Comparison of ENCODE assay signal across 8 cellular contexts in genomic region chr13:36998624-36999041, GRCh38. TPM values are rescaled to one million over a fixed set of nuclear protein-coding genes. Genes with fewer than 3 reads are reported as not detected.
DNase-seq lines count a peak whose midpoint lies in the region; ATAC-seq and TF ChIP-seq lines count a peak whose summit lies in the region.

No MANE protein-coding gene starts in this region.

- H3K27me3 Mint-ChIP-seq in activated CD8-positive, alpha-beta memory T cell treated with anti-CD3 and anti-CD28 coated beads, Interleukin-2, amount 10 ng/mL, durations not matched to agents 7 days and 5 days = no peaks in the 10 kb centered on the region
- H3K27me3 Mint-ChIP-seq in natural killer cell treated with Interleukin-12 subunit alpha and Interleukin-12 subunit beta and Interleukin-15 and Interleukin-18, amount 100 ng/mL, for 72 hours = no peaks in the 10 kb centered on the region

- ATAC-seq in activated CD8-positive, alpha-beta memory T cell treated with anti-CD3 and anti-CD28 coated beads, Interleukin-2, amount 10 ng/mL, durations not matched to agents 7 days and 5 days = no peak
- ATAC-seq in esophagus mucosa (peak; percentile 2), HG02759 (IDR thresholded peaks at IDR 0.05; ENCODE audit: unreplicated experiment) (no peak)
- ATAC-seq in natural killer cell treated with Interleukin-12 subunit alpha and Interleukin-12 subunit beta and Interleukin-15 and Interleukin-18, amount 100 ng/mL, for 72 hours = no peak

- peak overlapping the region; percentile 73 for H2AFZ ChIP-seq in KMS-11 (ENCODE audit: low read depth)

- TF ChIP-seq CTCF in KMS-11 (conservative IDR thresholded peaks at IDR 0.05; ENCODE audit: low read depth, low read length) = no peak

- peaks cover 18% of the 10 kb centered on the region for H3K36me3 Mint-ChIP-seq in activated CD8-positive, alpha-beta memory T cell treated with anti-CD3 and anti-CD28 coated beads, Interleukin-2, amount 10 ng/mL, durations not matched to agents 7 days and 5 days
- H3K36me3 Mint-ChIP-seq in natural killer cell treated with Interleukin-12 subunit alpha and Interleukin-12 subunit beta and Interleukin-15 and Interleukin-18, amount 100 ng/mL, for 72 hours = peaks cover 21% of the 10 kb centered on the region

- H3K36me3 ChIP-seq in KMS-11 (ENCODE audit: insufficient read depth) (no peaks in the 10 kb centered on the region), urinary bladder (ENCODE audit: insufficient read depth) (no peaks in the 10 kb centered on the region)

- no peaks in the 10 kb centered on the region for H3K9me3 Mint-ChIP-seq in activated CD8-positive, alpha-beta memory T cell treated with anti-CD3 and anti-CD28 coated beads, Interleukin-2, amount 10 ng/mL, durations not matched to agents 7 days and 5 days (ENCODE audit: low read depth)
- H3K9me3 Mint-ChIP-seq in natural killer cell treated with Interleukin-12 subunit alpha and Interleukin-12 subunit beta and Interleukin-15 and Interleukin-18, amount 100 ng/mL, for 72 hours = no peaks in the 10 kb centered on the region

- H3K27ac ChIP-seq in KMS-11 = peak overlapping the region; percentile 98
- H3K27ac ChIP-seq in urinary bladder (ENCODE audit: low read depth) = peak overlapping the region; percentile 12

- H3K27ac Mint-ChIP-seq in activated CD8-positive, alpha-beta memory T cell treated with anti-CD3 and anti-CD28 coated beads, Interleukin-2, amount 10 ng/mL, durations not matched to agents 7 days and 5 days = peak overlapping the region; percentile 100
- H3K27ac Mint-ChIP-seq in natural killer cell treated with Interleukin-12 subunit alpha and Interleukin-12 subunit beta and Interleukin-15 and Interleukin-18, amount 100 ng/mL, for 72 hours = peak overlapping the region; percentile 99

- H3K27me3 ChIP-seq in KMS-11 (ENCODE audit: insufficient read depth, low read depth) = no peaks in the 10 kb centered on the region

- peaks cover 36% of the 10 kb centered on the region for H3K4me1 Mint-ChIP-seq in activated CD8-positive, alpha-beta memory T cell treated with anti-CD3 and anti-CD28 coated beads, Interleukin-2, amount 10 ng/mL, durations not matched to agents 7 days and 5 days
- peaks cover 32 to 37% of the 10 kb centered on the region in 2 donors for H3K4me1 Mint-ChIP-seq in natural killer cell treated with Interleukin-12 subunit alpha and Interleukin-12 subunit beta and Interleukin-15 and Interleukin-18, amount 100 ng/mL, for 72 hours (ENCODE audit: low read depth in 2 of 2)

- peak; percentile 4 for DNase-seq in CD1c-positive myeloid dendritic cell (ENCODE audit: extremely low spot score)
- DNase-seq in activated CD8-positive, alpha-beta memory T cell treated with anti-CD3 and anti-CD28 coated beads, Interleukin-2, amount 10 ng/mL, durations not matched to agents 7 days and 5 days = peak; percentile 49
- no peak for DNase-seq in natural killer cell treated with Interleukin-12 subunit alpha and Interleukin-12 subunit beta and Interleukin-15 and Interleukin-18, amount 100 ng/mL, for 72 hours (ENCODE audit: low spot score)
- no peak for DNase-seq in COLO829 (ENCODE audit: low spot score)

- H4K20me1 ChIP-seq in KMS-11 (ENCODE audit: insufficient read depth) = no peaks in the 10 kb centered on the region

- peak overlapping the region; percentile 95 for H3K9ac ChIP-seq in KMS-11

- peaks cover 52% of the 10 kb centered on the region for H3K79me2 ChIP-seq in KMS-11 (ENCODE audit: insufficient read depth, low read depth)

- H3K4me1 ChIP-seq in KMS-11 (ENCODE audit: low read depth, poor library complexity, severe bottlenecking) (peaks cover 10% of the 10 kb centered on the region), urinary bladder (ENCODE audit: insufficient read depth) (no peaks in the 10 kb centered on the region)

- peak overlapping the region; percentile 84 for H3K4me2 ChIP-seq in KMS-11

- CTCF ChIA-PET in activated CD8-positive, alpha-beta memory T cell treated with anti-CD3 and anti-CD28 coated beads, Interleukin-2, amount 10 ng/mL, durations not matched to agents 7 days and 5 days (lab: Charles Lee) = interaction anchor here (0.8 kb wide), 1 partner anchor 9 kb away, joined by 3 read pairs; no protein-coding TSS in a partner anchor

- 1% methylated on average over 21 of the region's 21 CpGs for WGBS in urinary bladder

- peak overlapping the region; percentile 100 for H3K4me3 Mint-ChIP-seq in activated CD8-positive, alpha-beta memory T cell treated with anti-CD3 and anti-CD28 coated beads, Interleukin-2, amount 10 ng/mL, durations not matched to agents 7 days and 5 days
- H3K4me3 Mint-ChIP-seq in natural killer cell treated with Interleukin-12 subunit alpha and Interleukin-12 subunit beta and Interleukin-15 and Interleukin-18, amount 100 ng/mL, for 72 hours = peak overlapping the region; percentile 94

- H3K4me3 ChIP-seq in KMS-11 (IDR thresholded peaks at IDR 0.05; ENCODE audit: insufficient read depth, low read depth, low read length) = peak overlapping the region; percentile 40
- peak overlapping the region; percentile 84 for H3K4me3 ChIP-seq in urinary bladder (ENCODE audit: low read depth, low read length)

RNA-seq across cellular contexts. Expression of gene ALG5, which starts 0.5 kb away (rescaled TPM):
- total RNA-seq in activated CD8-positive, alpha-beta memory T cell treated with anti-CD3 and anti-CD28 coated beads, Interleukin-2, amount 10 ng/mL, durations not matched to agents 7 days and 5 days = 10 to 100 TPM; 27.3 to 33.0 TPM
- total RNA-seq in esophagus mucosa (20.0 TPM), urinary bladder (43.4 TPM)
- total RNA-seq in natural killer cell treated with Interleukin-12 subunit alpha and Interleukin-12 subunit beta and Interleukin-15 and Interleukin-18, amount 100 ng/mL, for 72 hours = 10 to 100 TPM; 34.7 to 34.9 TPM
- 39.0 TPM for polyA plus RNA-seq in urinary bladder

RNA-seq across cellular contexts. Expression of gene EXOSC8, which starts 2.0 kb away (rescaled TPM):
- total RNA-seq in activated CD8-positive, alpha-beta memory T cell treated with anti-CD3 and anti-CD28 coated beads, Interleukin-2, amount 10 ng/mL, durations not matched to agents 7 days and 5 days = 100 to 1,000 TPM; 111 to 128 TPM
- total RNA-seq in esophagus mucosa (34.5 TPM), urinary bladder (45.0 TPM)
- total RNA-seq in natural killer cell treated with Interleukin-12 subunit alpha and Interleukin-12 subunit beta and Interleukin-15 and Interleukin-18, amount 100 ng/mL, for 72 hours = 10 to 100 TPM; 80.0 to 85.6 TPM
- polyA plus RNA-seq in urinary bladder = 29.4 TPM

Comparison
In these comparisons a context has a peak if more than half of its experiments do, and no peak if none do; other contexts are left out.
1. DNase-seq: peak in CD1c-positive myeloid dendritic cell (single experiment) and activated CD8-positive, alpha-beta memory T cell treated with anti-CD3 and anti-CD28 coated beads, Interleukin-2, amount 10 ng/mL, durations not matched to agents 7 days and 5 days (single experiment); none in natural killer cell treated with Interleukin-12 subunit alpha and Interleukin-12 subunit beta and Interleukin-15 and Interleukin-18, amount 100 ng/mL, for 72 hours (single experiment) and COLO829 (single experiment).